Comparison of ENCODE assay signal across 9 cellular contexts in genomic region chr5:174252121-174252520, GRCh38.
"Had no signal": no experiment of that assay in that cellular context is flagged by ENCODE, and none has a peak within 500 bp of the region (broad histone marks: within the 10 kb centered on the region; RNA-seq: fewer than 3 reads in every experiment).

No MANE protein-coding gene starts in this region.

- H3K4me2 ChIP-seq: GM23338 had no signal

- H3K9ac ChIP-seq: GM23248 had no signal

- H2AFZ ChIP-seq: GM23248, GM23338 had no signal

- H3K4me3 ChIP-seq: GM23248, GM23338, HAP-1 had no signal

- H3K36me3 ChIP-seq: HAP-1 had no signal

- H3K4me1 ChIP-seq: HAP-1 had no signal

- DNase-seq: GM23248, GOT3, H7, H9, HCEC 1CT, HFFc6 had no signal

- H3K9me3 ChIP-seq: HAP-1 had no signal

- H3K27ac ChIP-seq: GM23248 had no signal

- ATAC-seq: GM23338, HCT116 had no signal
